11 cellular contexts compared by ENCODE assay signal in genomic region chr1:111594128-111594693, GRCh38. TPM values are rescaled to one million over a fixed set of nuclear protein-coding genes. Genes with fewer than 3 reads are reported as not detected.
DNase-seq lines count a peak whose midpoint lies in the region; ATAC-seq lines count a peak whose summit lies in the region.
"Had no signal": no experiment of that assay in that cellular context is flagged by ENCODE, and none has a peak within 500 bp of the region (broad histone marks: within the 10 kb centered on the region; RNA-seq: fewer than 3 reads in every experiment).

No MANE protein-coding gene starts in this region.

- ATAC-seq in T-cell (replicated peaks in 1 of 4) = no peak
- no peak for ATAC-seq in right cardiac atrium
- no peak for ATAC-seq in stimulated activated naive CD8-positive, alpha-beta T cell treated with anti-CD3 and anti-CD28 coated beads, Interleukin-15, amount 100 ng/mL, for 72 hours
- no peak for ATAC-seq in HG03045 (IDR thresholded peaks at IDR 0.05; ENCODE audit: unreplicated experiment)

- H3K27me3 Mint-ChIP-seq in T-helper 2 cell treated with Interferon-gamma antibody and Interleukin-4, amounts not matched to agents 5 μg/mL and 100 μg/mL, for 36 hours (ENCODE audit: low read depth) = no peaks in the 10 kb centered on the region
- H3K27me3 Mint-ChIP-seq in T-cell = no peaks in the 10 kb centered on the region
- H3K27me3 Mint-ChIP-seq in stimulated activated naive CD8-positive, alpha-beta T cell treated with anti-CD3 and anti-CD28 coated beads, Interleukin-15, amount 100 ng/mL, for 72 hours = no peaks in the 10 kb centered on the region

- CTCF ChIA-PET in T-cell (lab: Charles Lee) = interaction anchor here (0.6 to 1.8 kb wide), 8 partner anchors 9 to 1402 kb away, joined by 3 to 9 read pairs (median 6); partner anchors contain the start of gene RAP1A (in 1 of the 2)

- H3K4me1 ChIP-seq in right cardiac atrium (ENCODE audit: control insufficient read depth, insufficient read depth, low read length) = peaks cover 4% of the 10 kb centered on the region

- no peaks in the 10 kb centered on the region for H3K9me3 ChIP-seq in right cardiac atrium (ENCODE audit: control insufficient read depth, low read length)

- POLR2A ChIA-PET in T-cell (lab: Charles Lee) = no interaction called here

- intact Hi-C loops in right cardiac atrium (cut with DNase I) = loop anchor here in 1 of 4 donors (5.0 kb wide), 1 partner anchor 77 kb away; no protein-coding TSS in a partner anchor

- H3K9me3 Mint-ChIP-seq in T-helper 2 cell treated with Interferon-gamma antibody and Interleukin-4, amounts not matched to agents 5 μg/mL and 100 μg/mL, for 36 hours = no peaks in the 10 kb centered on the region
- no peaks in the 10 kb centered on the region for H3K9me3 Mint-ChIP-seq in T-cell
- H3K9me3 Mint-ChIP-seq in stimulated activated naive CD8-positive, alpha-beta T cell treated with anti-CD3 and anti-CD28 coated beads, Interleukin-15, amount 100 ng/mL, for 72 hours = no peaks in the 10 kb centered on the region
- H3K9me3 Mint-ChIP-seq: neural crest cell had no signal

- peaks cover 82% of the 10 kb centered on the region for H3K4me1 Mint-ChIP-seq in T-helper 2 cell treated with Interferon-gamma antibody and Interleukin-4, amounts not matched to agents 5 μg/mL and 100 μg/mL, for 36 hours (ENCODE audit: low read depth)
- peaks cover 73 to 78% (median 73%) of the 10 kb centered on the region in 3 donors for H3K4me1 Mint-ChIP-seq in T-cell
- H3K4me1 Mint-ChIP-seq in stimulated activated naive CD8-positive, alpha-beta T cell treated with anti-CD3 and anti-CD28 coated beads, Interleukin-15, amount 100 ng/mL, for 72 hours = peaks cover 83% of the 10 kb centered on the region

- peak overlapping the region; percentile 98 for H3K27ac Mint-ChIP-seq in T-helper 2 cell treated with Interferon-gamma antibody and Interleukin-4, amounts not matched to agents 5 μg/mL and 100 μg/mL, for 36 hours
- peak overlapping the region; percentile 90 to 94 for H3K27ac Mint-ChIP-seq in T-cell
- H3K27ac Mint-ChIP-seq in stimulated activated naive CD8-positive, alpha-beta T cell treated with anti-CD3 and anti-CD28 coated beads, Interleukin-15, amount 100 ng/mL, for 72 hours = peak overlapping the region; percentile 72 to 87

- H3K27ac ChIP-seq in right cardiac atrium (ENCODE audit: low read length) = peak overlapping the region; percentile 64

- H3K4me3 Mint-ChIP-seq in T-helper 2 cell treated with Interferon-gamma antibody and Interleukin-4, amounts not matched to agents 5 μg/mL and 100 μg/mL, for 36 hours = peak overlapping the region; percentile 75
- peak overlapping the region in 2 of 3 donors; percentile 13 to 67 for H3K4me3 Mint-ChIP-seq in T-cell
- H3K4me3 Mint-ChIP-seq in stimulated activated naive CD8-positive, alpha-beta T cell treated with anti-CD3 and anti-CD28 coated beads, Interleukin-15, amount 100 ng/mL, for 72 hours = peak overlapping the region; percentile 66 to 72
- H3K4me3 Mint-ChIP-seq: neural crest cell had no signal

- no peak for DNase-seq in T-helper 2 cell treated with Interferon-gamma antibody and Interleukin-4, amounts not matched to agents 5 μg/mL and 100 μg/mL, for 36 hours (ENCODE audit: low spot score)
- DNase-seq in T-helper 2 cell = no peak
- DNase-seq in T-cell = no peak
- DNase-seq in right cardiac atrium = no peak
- no peak for DNase-seq in stimulated activated naive CD8-positive, alpha-beta T cell treated with anti-CD3 and anti-CD28 coated beads, Interleukin-15, amount 100 ng/mL, for 72 hours
- no peak for DNase-seq in T1000 (lab: John Stamatoyannopoulos, UW)
- no peak for DNase-seq in NK-92 treated with Interleukin-12 subunit alpha and Interleukin-12 subunit beta, amount 100 ng/mL, for 24 hours (lab: John Stamatoyannopoulos, UW)
- DNase-seq: activated gamma-delta T cell, NCI-H524 treated with DMSO at 0.1 percent for 48 hours had no signal

- H3K4me3 ChIP-seq in right cardiac atrium (ENCODE audit: low read length) = no peak overlapping the region

- H3K36me3 Mint-ChIP-seq in T-helper 2 cell treated with Interferon-gamma antibody and Interleukin-4, amounts not matched to agents 5 μg/mL and 100 μg/mL, for 36 hours (ENCODE audit: low read depth) = peaks cover 2% of the 10 kb centered on the region
- no peaks in the 10 kb centered on the region for H3K36me3 Mint-ChIP-seq in T-cell

- 53% methylated on average over 6 of the region's 6 CpGs for WGBS in right cardiac atrium

- H3K27me3 ChIP-seq in right cardiac atrium (ENCODE audit: control insufficient read depth, insufficient read depth) = no peaks in the 10 kb centered on the region

RNA-seq across cellular contexts. Expression of gene RAP1A, which starts 25.4 kb away (rescaled TPM):
- 100 to 1,000 TPM in 4 of 5 donors, 10 to 100 TPM in 1; 95.0 to 108 (median 103) TPM for total RNA-seq in T-cell
- 100 to 1,000 TPM; 104 to 128 (median 111) TPM for total RNA-seq in right cardiac atrium
- 110 TPM for polyA plus RNA-seq in right cardiac atrium
